In the genomic region with DNA sequence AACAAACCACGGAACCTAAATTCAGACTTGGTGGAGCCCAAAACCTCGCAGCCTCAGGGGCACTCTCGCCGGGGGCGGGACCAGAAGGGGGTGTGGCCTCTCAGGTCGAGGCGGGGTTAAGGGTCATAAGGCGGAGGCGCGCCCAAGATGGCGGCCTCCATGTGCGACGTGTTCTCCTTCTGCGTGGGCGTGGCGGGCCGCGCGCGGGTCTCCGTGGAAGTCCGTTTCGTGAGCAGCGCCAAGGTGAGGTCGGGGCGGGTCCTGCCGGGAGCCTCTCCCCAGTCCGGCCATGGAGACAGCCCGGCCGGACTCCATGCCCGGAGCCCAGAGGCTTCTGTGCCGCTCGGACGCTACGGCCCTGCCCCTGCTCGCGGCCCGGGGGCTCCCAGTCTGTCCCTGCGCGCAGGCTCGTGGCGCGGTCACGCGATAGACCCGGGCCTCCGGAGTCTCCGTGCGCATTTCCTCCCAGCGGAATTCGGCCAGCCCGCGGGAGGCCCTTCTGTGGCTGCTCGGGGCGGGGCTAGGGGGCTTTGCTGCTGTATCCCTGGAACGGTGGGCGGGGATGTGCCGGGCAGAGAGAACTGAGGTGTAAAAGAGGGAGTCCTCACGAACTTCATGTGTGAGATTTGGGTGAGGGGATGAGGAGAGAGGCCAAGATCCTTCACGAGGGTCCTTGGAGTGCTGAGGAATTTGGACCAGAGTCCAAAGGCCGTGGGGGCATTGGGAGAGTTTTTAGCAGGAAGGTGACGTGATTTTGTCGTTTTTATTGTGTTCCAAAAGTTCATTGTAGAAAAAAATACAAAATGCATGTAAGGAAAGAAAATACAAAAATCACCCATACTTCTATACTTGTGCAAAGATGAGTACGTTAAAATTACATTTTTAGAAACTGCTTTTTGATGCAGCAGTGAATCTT, we compare ENCODE assay signal across 1 cellular context.
TF ChIP-seq lines count a peak whose summit lies in the region.

SMYD5 (plus strand) TSS at position 126 of the 916 bp plus-strand sequence; CDS start at position 148, 22 bp downstream.

TF ChIP-seq in K562, 482 proteins besides CTCF, POLR2A, EP300 and RAD21 (continued from another document and continues in another):
- TF ChIP-seq ZHX1 (conservative IDR thresholded peaks at IDR 0.05; ENCODE audit: low read length) (no peak), ATF7 (IDR thresholded peaks at IDR 0.05) (peak; percentile 48; the same call in 1 of the 2 replicates), FIP1L1 (IDR thresholded peaks at IDR 0.05; ENCODE audit: low read depth, low read length, poor library complexity, severe bottlenecking) (peak; percentile 51), ZNF184 (CRISPR knock-in tag; IDR thresholded peaks at IDR 0.05) (no peak), POU5F1 (IDR thresholded peaks at IDR 0.05; ENCODE audit: borderline replicate concordance, low read depth, low read length, partially characterized antibody) (no peak), ZNF512 (tag; IDR thresholded peaks at IDR 0.05) (no peak), ZBTB49 (CRISPR knock-in tag; IDR thresholded peaks at IDR 0.05; ENCODE audit: borderline replicate concordance) (no peak), ZNF140 (CRISPR knock-in tag; IDR thresholded peaks at IDR 0.05) (no peak), HOXB6 (CRISPR knock-in tag; IDR thresholded peaks at IDR 0.05; ENCODE audit: borderline replicate concordance) (no peak), FOXP1 (CRISPR knock-in tag; IDR thresholded peaks at IDR 0.05) (no peak), SAP30 (IDR thresholded peaks at IDR 0.05; ENCODE audit: borderline replicate concordance, insufficient read depth, low read depth, low read length, poor library complexity, severe bottlenecking) (peak; percentile 100), MAFK (IDR thresholded peaks at IDR 0.05; ENCODE audit: low read length) (no peak), ILK (tag; IDR thresholded peaks at IDR 0.05; ENCODE audit: borderline replicate concordance, low read depth) (no peak), AFF4 (CRISPR knock-in tag; IDR thresholded peaks at IDR 0.05) (0 out of 2 replicates have a peak, but pooled peaks have one; percentile 13), ARHGAP35 (IDR thresholded peaks at IDR 0.05; ENCODE audit: partially characterized antibody) (no peak), PKNOX1 (IDR thresholded peaks at IDR 0.05) (no peak), PHF8 (IDR thresholded peaks at IDR 0.05; ENCODE audit: borderline replicate concordance, low read length) (peak; percentile 79; the same call in 1 of the 2 replicates), RBM14 (IDR thresholded peaks at IDR 0.05; ENCODE audit: borderline replicate concordance, insufficient read depth, low read depth, low read length) (no peak), ZNF134 (CRISPR knock-in tag; conservative IDR thresholded peaks at IDR 0.05) (no peak), BMI1 (IDR thresholded peaks at IDR 0.05; ENCODE audit: low read length) (no peak), BRD4 (IDR thresholded peaks at IDR 0.05) (no peak), JUN (IDR thresholded peaks at IDR 0.05; ENCODE audit: borderline replicate concordance, low read depth, low read length) (peak; percentile 61; the same call in 1 of the 2 replicates), JUN (CRISPR knock-in tag; IDR thresholded peaks at IDR 0.05; ENCODE audit: borderline replicate concordance) (no peak), HNRNPH1 (optimal IDR thresholded peaks at IDR 0.05; ENCODE audit: low read depth, low read length) (no peak), RUNX1 (IDR thresholded peaks at IDR 0.05; ENCODE audit: low read depth) (no peak), ZNF561 (CRISPR knock-in tag; conservative IDR thresholded peaks at IDR 0.05) (no peak), ZKSCAN8 (CRISPR knock-in tag; IDR thresholded peaks at IDR 0.05) (no peak), PTRF (tag; IDR thresholded peaks at IDR 0.05) (no peak), CTCFL (IDR thresholded peaks at IDR 0.05; ENCODE audit: borderline replicate concordance, insufficient read depth, low read depth, low read length, poor library complexity, severe bottlenecking) (no peak), PCBP2 (IDR thresholded peaks at IDR 0.05; ENCODE audit: low read depth, low read length, poor library complexity, severe bottlenecking) (no peak), ZSCAN29 (IDR thresholded peaks at IDR 0.05) (no peak)
- TF ChIP-seq, protein P1, sequence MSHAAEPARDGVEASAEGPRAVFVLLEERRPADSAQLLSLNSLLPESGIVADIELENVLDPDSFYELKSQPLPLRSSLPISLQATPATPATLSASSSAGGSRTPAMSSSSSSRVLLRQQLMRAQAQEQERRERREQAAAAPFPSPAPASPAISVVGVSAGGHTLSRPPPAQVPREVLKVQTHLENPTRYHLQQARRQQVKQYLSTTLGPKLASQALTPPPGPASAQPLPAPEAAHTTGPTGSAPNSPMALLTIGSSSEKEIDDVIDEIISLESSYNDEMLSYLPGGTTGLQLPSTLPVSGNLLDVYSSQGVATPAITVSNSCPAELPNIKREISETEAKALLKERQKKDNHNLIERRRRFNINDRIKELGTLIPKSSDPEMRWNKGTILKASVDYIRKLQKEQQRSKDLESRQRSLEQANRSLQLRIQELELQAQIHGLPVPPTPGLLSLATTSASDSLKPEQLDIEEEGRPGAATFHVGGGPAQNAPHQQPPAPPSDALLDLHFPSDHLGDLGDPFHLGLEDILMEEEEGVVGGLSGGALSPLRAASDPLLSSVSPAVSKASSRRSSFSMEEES (CRISPR knock-in tag; IDR thresholded peaks at IDR 0.05): no peak
- TF ChIP-seq, protein P2, sequence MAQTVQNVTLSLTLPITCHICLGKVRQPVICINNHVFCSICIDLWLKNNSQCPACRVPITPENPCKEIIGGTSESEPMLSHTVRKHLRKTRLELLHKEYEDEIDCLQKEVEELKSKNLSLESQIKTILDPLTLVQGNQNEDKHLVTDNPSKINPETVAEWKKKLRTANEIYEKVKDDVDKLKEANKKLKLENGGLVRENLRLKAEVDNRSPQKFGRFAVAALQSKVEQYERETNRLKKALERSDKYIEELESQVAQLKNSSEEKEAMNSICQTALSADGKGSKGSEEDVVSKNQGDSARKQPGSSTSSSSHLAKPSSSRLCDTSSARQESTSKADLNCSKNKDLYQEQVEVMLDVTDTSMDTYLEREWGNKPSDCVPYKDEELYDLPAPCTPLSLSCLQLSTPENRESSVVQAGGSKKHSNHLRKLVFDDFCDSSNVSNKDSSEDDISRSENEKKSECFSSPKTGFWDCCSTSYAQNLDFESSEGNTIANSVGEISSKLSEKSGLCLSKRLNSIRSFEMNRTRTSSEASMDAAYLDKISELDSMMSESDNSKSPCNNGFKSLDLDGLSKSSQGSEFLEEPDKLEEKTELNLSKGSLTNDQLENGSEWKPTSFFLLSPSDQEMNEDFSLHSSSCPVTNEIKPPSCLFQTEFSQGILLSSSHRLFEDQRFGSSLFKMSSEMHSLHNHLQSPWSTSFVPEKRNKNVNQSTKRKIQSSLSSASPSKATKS (CRISPR knock-in tag; IDR thresholded peaks at IDR 0.05): no peak
